13 cellular contexts compared by ENCODE assay signal in genomic region chr3:71076361-71076997, GRCh38.
DNase-seq lines count a peak whose midpoint lies in the region; ATAC-seq and TF ChIP-seq lines count a peak whose summit lies in the region.
"Had no signal": no experiment of that assay in that cellular context is flagged by ENCODE, and none has a peak within 500 bp of the region (broad histone marks: within the 10 kb centered on the region; RNA-seq: fewer than 3 reads in every experiment).

No MANE protein-coding gene starts in this region.

- ATAC-seq in gastroesophageal sphincter (no peak), HG02938 (IDR thresholded peaks at IDR 0.05; ENCODE audit: unreplicated experiment) (no peak)
- ATAC-seq in stimulated activated naive B cell treated with anti-CD40 and anti-IgM and Interleukin-4, amounts not matched to agents 10 μg/mL and 1 μg/mL and 100 μg/mL, for 72 hours (replicated peaks): no peak
- ATAC-seq: A549, sciatic nerve had no signal

- 80 to 97% methylated on average over 5 of the region's 5 CpGs for WGBS in gastroesophageal sphincter (ENCODE audit: low coverage in 1 of 2), 2 donors

- H3K27ac ChIP-seq in gastroesophageal sphincter: peak overlapping the region; percentile 44 to 98 (median 82)
- H3K27ac ChIP-seq: A549 had no signal

- H3K9me3 Mint-ChIP-seq in activated CD4-positive, alpha-beta T cell treated with anti-CD3 and anti-CD28 coated beads, Interleukin-2, amount 10 ng/mL, durations not matched to agents 7 days and 5 days: no peaks in the 10 kb centered on the region
- H3K9me3 Mint-ChIP-seq in activated naive CD8-positive, alpha-beta T cell (ENCODE audit: low read depth): no peaks in the 10 kb centered on the region
- H3K9me3 Mint-ChIP-seq in stimulated activated naive B cell treated with anti-CD40 and anti-IgM and Interleukin-4, amounts not matched to agents 10 μg/mL and 1 μg/mL and 100 μg/mL, for 72 hours: no peaks in the 10 kb centered on the region
- H3K9me3 Mint-ChIP-seq in activated T-helper 1 cell treated with anti-CD3 and anti-CD28 coated beads, Interleukin-12 subunit alpha, Interleukin-12 subunit beta, Interleukin-2, Interleukin-4 antibody, amounts not matched to agents 30 ng/mL and 10 ng/mL and 1 ng/mL, durations not matched to agents 14 hours and 24 hours and 36 hours: no peaks in the 10 kb centered on the region

- no peaks in the 10 kb centered on the region for H3K36me3 ChIP-seq in gastroesophageal sphincter

- no peak for TF ChIP-seq CTCF in gastroesophageal sphincter (IDR thresholded peaks at IDR 0.05)

- CTCF ChIA-PET in activated CD4-positive, alpha-beta T cell treated with anti-CD3 and anti-CD28 coated beads, Interleukin-2, amount 10 ng/mL, durations not matched to agents 7 days and 5 days (lab: Charles Lee): interaction anchor here (0.9 to 1.0 kb wide), 2 partner anchors 8 to 169 kb away, joined by 3 read pairs; no protein-coding TSS in a partner anchor

- TF ChIP-seq EP300 in gastroesophageal sphincter (IDR thresholded peaks at IDR 0.05): no peak

- DNase-seq in activated CD4-positive, alpha-beta T cell treated with anti-CD3 and anti-CD28 coated beads, Interleukin-2, amount 10 ng/mL, durations not matched to agents 7 days and 5 days: no peak
- DNase-seq in activated CD4-positive, alpha-beta T cell treated with anti-CD3 and anti-CD28 coated beads for 4 hours: no peak
- DNase-seq in stimulated activated naive B cell treated with anti-CD40 and anti-IgM and Interleukin-4, amounts not matched to agents 10 μg/mL and 1 μg/mL and 100 μg/mL, for 72 hours: no peak
- DNase-seq in islet precursor cell: no peak
- no peak for DNase-seq in activated T-helper 1 cell treated with anti-CD3 and anti-CD28 coated beads, Interleukin-12 subunit alpha, Interleukin-12 subunit beta, Interleukin-2, Interleukin-4 antibody, amounts not matched to agents 30 ng/mL and 10 ng/mL and 1 ng/mL, durations not matched to agents 14 hours and 24 hours and 36 hours (ENCODE audit: low spot score)
- DNase-seq: DMS79 treated with DMSO at 0.1 percent for 48 hours, Kasumi-1, NCI-H2171 had no signal

- intact Hi-C loops in activated T-helper 1 cell treated with anti-CD3 and anti-CD28 coated beads, Interleukin-12 subunit alpha, Interleukin-12 subunit beta, Interleukin-2, Interleukin-4 antibody, amounts not matched to agents 30 ng/mL and 10 ng/mL and 1 ng/mL, durations not matched to agents 14 hours and 24 hours and 36 hours (cut with micrococcal nuclease): no loop called here

- peak overlapping the region; percentile 37 for H3K27ac Mint-ChIP-seq in activated CD4-positive, alpha-beta T cell treated with anti-CD3 and anti-CD28 coated beads, Interleukin-2, amount 10 ng/mL, durations not matched to agents 7 days and 5 days
- peak overlapping the region; percentile 90 for H3K27ac Mint-ChIP-seq in activated naive CD8-positive, alpha-beta T cell
- H3K27ac Mint-ChIP-seq in stimulated activated naive B cell treated with anti-CD40 and anti-IgM and Interleukin-4, amounts not matched to agents 10 μg/mL and 1 μg/mL and 100 μg/mL, for 72 hours: peak overlapping the region; percentile 25
- no peak overlapping the region for H3K27ac Mint-ChIP-seq in activated T-helper 1 cell treated with anti-CD3 and anti-CD28 coated beads, Interleukin-12 subunit alpha, Interleukin-12 subunit beta, Interleukin-2, Interleukin-4 antibody, amounts not matched to agents 30 ng/mL and 10 ng/mL and 1 ng/mL, durations not matched to agents 14 hours and 24 hours and 36 hours

- H3K9me3 ChIP-seq in gastroesophageal sphincter: no peaks in the 10 kb centered on the region
- H3K9me3 ChIP-seq: A549 had no signal

- POLR2A ChIA-PET in activated CD4-positive, alpha-beta T cell treated with anti-CD3 and anti-CD28 coated beads, Interleukin-2, amount 10 ng/mL, durations not matched to agents 7 days and 5 days (lab: Charles Lee): no interaction called here

- H3K27me3 Mint-ChIP-seq in activated CD4-positive, alpha-beta T cell treated with anti-CD3 and anti-CD28 coated beads, Interleukin-2, amount 10 ng/mL, durations not matched to agents 7 days and 5 days: no peaks in the 10 kb centered on the region
- H3K27me3 Mint-ChIP-seq in activated naive CD8-positive, alpha-beta T cell: no peaks in the 10 kb centered on the region
- H3K27me3 Mint-ChIP-seq in stimulated activated naive B cell treated with anti-CD40 and anti-IgM and Interleukin-4, amounts not matched to agents 10 μg/mL and 1 μg/mL and 100 μg/mL, for 72 hours: no peaks in the 10 kb centered on the region
- peaks cover 2% of the 10 kb centered on the region for H3K27me3 Mint-ChIP-seq in activated T-helper 1 cell treated with anti-CD3 and anti-CD28 coated beads, Interleukin-12 subunit alpha, Interleukin-12 subunit beta, Interleukin-2, Interleukin-4 antibody, amounts not matched to agents 30 ng/mL and 10 ng/mL and 1 ng/mL, durations not matched to agents 14 hours and 24 hours and 36 hours (ENCODE audit: insufficient read depth)

- no peak overlapping the region for H3K4me3 ChIP-seq in gastroesophageal sphincter
- H3K4me3 ChIP-seq: A549 had no signal

- H3K4me1 ChIP-seq in gastroesophageal sphincter: peaks cover 5 to 96% (median 28%) of the 10 kb centered on the region in 3 donors

- H3K36me3 Mint-ChIP-seq in activated CD4-positive, alpha-beta T cell treated with anti-CD3 and anti-CD28 coated beads, Interleukin-2, amount 10 ng/mL, durations not matched to agents 7 days and 5 days (ENCODE audit: low read depth): peaks cover 40% of the 10 kb centered on the region
- peaks cover 16% of the 10 kb centered on the region for H3K36me3 Mint-ChIP-seq in activated naive CD8-positive, alpha-beta T cell
- H3K36me3 Mint-ChIP-seq in stimulated activated naive B cell treated with anti-CD40 and anti-IgM and Interleukin-4, amounts not matched to agents 10 μg/mL and 1 μg/mL and 100 μg/mL, for 72 hours: peaks cover 32 to 47% of the 10 kb centered on the region in 2 donors
- H3K36me3 Mint-ChIP-seq in activated T-helper 1 cell treated with anti-CD3 and anti-CD28 coated beads, Interleukin-12 subunit alpha, Interleukin-12 subunit beta, Interleukin-2, Interleukin-4 antibody, amounts not matched to agents 30 ng/mL and 10 ng/mL and 1 ng/mL, durations not matched to agents 14 hours and 24 hours and 36 hours (ENCODE audit: low read depth): peaks cover 15% of the 10 kb centered on the region

- no peaks in the 10 kb centered on the region for H3K27me3 ChIP-seq in gastroesophageal sphincter

- H3K4me1 Mint-ChIP-seq in activated CD4-positive, alpha-beta T cell treated with anti-CD3 and anti-CD28 coated beads, Interleukin-2, amount 10 ng/mL, durations not matched to agents 7 days and 5 days: peaks cover 65% of the 10 kb centered on the region
- H3K4me1 Mint-ChIP-seq in activated naive CD8-positive, alpha-beta T cell (ENCODE audit: low read depth): peaks cover 99% of the 10 kb centered on the region
- H3K4me1 Mint-ChIP-seq in stimulated activated naive B cell treated with anti-CD40 and anti-IgM and Interleukin-4, amounts not matched to agents 10 μg/mL and 1 μg/mL and 100 μg/mL, for 72 hours: peaks cover 68 to 94% of the 10 kb centered on the region in 2 donors
- H3K4me1 Mint-ChIP-seq in activated T-helper 1 cell treated with anti-CD3 and anti-CD28 coated beads, Interleukin-12 subunit alpha, Interleukin-12 subunit beta, Interleukin-2, Interleukin-4 antibody, amounts not matched to agents 30 ng/mL and 10 ng/mL and 1 ng/mL, durations not matched to agents 14 hours and 24 hours and 36 hours (ENCODE audit: low read depth): peaks cover 71% of the 10 kb centered on the region

- no peak overlapping the region for H3K4me3 Mint-ChIP-seq in activated CD4-positive, alpha-beta T cell treated with anti-CD3 and anti-CD28 coated beads, Interleukin-2, amount 10 ng/mL, durations not matched to agents 7 days and 5 days
- H3K4me3 Mint-ChIP-seq in activated naive CD8-positive, alpha-beta T cell: peak overlapping the region; percentile 25
- no peak overlapping the region for H3K4me3 Mint-ChIP-seq in stimulated activated naive B cell treated with anti-CD40 and anti-IgM and Interleukin-4, amounts not matched to agents 10 μg/mL and 1 μg/mL and 100 μg/mL, for 72 hours
- no peak overlapping the region for H3K4me3 Mint-ChIP-seq in activated T-helper 1 cell treated with anti-CD3 and anti-CD28 coated beads, Interleukin-12 subunit alpha, Interleukin-12 subunit beta, Interleukin-2, Interleukin-4 antibody, amounts not matched to agents 30 ng/mL and 10 ng/mL and 1 ng/mL, durations not matched to agents 14 hours and 24 hours and 36 hours

- TF ChIP-seq POLR2A in gastroesophageal sphincter (IDR thresholded peaks at IDR 0.05): no peak
